1 cellular context compared by ENCODE assay signal in genomic region chr10:71555760-71556159, GRCh38.
TF ChIP-seq lines count a peak whose summit lies in the region.

No MANE protein-coding gene starts in this region.

TF ChIP-seq in H1, 55 proteins besides CTCF, POLR2A, EP300 and RAD21:
- TF ChIP-seq CTBP2 (IDR thresholded peaks at IDR 0.05; ENCODE audit: borderline replicate concordance, insufficient read depth, insufficient read length, low read length) (no peak), E2F6 (IDR thresholded peaks at IDR 0.05) (0 out of 2 replicates have a peak, but pooled peaks have one; percentile 22), ASH2L (IDR thresholded peaks at IDR 0.05; ENCODE audit: low read length) (no peak), EGR1 (IDR thresholded peaks at IDR 0.05; ENCODE audit: borderline replicate concordance, low read depth, low read length) (no peak), ZNF274 (IDR thresholded peaks at IDR 0.05; ENCODE audit: borderline replicate concordance, extremely low read depth, low read length) (no peak)
TF ChIP-seq in H1: peak in this region for 1.
